ENCODE assay signal across 7 cellular contexts in the genomic region with DNA sequence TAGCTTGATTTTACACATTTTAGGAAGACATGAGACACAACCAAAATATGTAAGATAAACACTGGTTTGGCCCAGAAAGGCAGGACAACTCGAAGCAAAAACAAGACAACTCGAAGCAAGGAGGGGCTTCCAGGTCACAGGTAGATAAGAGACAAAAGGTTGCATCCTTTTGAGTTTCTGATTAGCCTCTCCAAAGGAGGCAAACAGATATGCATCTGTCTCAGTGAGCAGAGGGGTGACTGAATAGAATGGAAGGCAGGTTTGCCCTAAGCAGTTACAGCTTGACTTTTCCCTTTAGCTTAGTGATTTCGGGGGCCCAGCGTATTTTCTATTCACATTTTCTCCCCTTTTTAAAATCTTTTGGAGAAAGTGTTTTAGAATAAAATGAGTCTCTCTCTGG.
"Had no signal": no experiment of that assay in that cellular context is flagged by ENCODE, and none has a peak within 500 bp of the region (broad histone marks: within the 10 kb centered on the region; RNA-seq: fewer than 3 reads in every experiment).

No MANE protein-coding gene starts in this region.

- FAIRE-seq: H54, K562 had no signal

- H3K4me3 ChIP-seq: K562 had no signal

- H3K9me3 Mint-ChIP-seq: H9 had no signal

- DNase-seq: GOT3, H9, HCEC 1CT, IMR-90 had no signal

- ATAC-seq: K562 had no signal

- H3K4me3 Mint-ChIP-seq: H9 had no signal

- H3K27ac ChIP-seq: HL-60 had no signal
